Comparison of ENCODE assay signal across 30 cellular contexts in genomic region chr7:116824449-116824848, GRCh38.
"Had no signal": no experiment of that assay in that cellular context is flagged by ENCODE, and none has a peak within 500 bp of the region (broad histone marks: within the 10 kb centered on the region; RNA-seq: fewer than 3 reads in every experiment).

No MANE protein-coding gene starts in this region.

- H2AFZ ChIP-seq: PC-9 had no signal

- H3K4me3 ChIP-seq: PC-9, SJCRH30, SK-N-MC had no signal

- H3K4me2 ChIP-seq: PC-9 had no signal

- H3K27me3 ChIP-seq: SJCRH30 had no signal

- H3K4me1 ChIP-seq: SJCRH30 had no signal

- ATAC-seq: Panc1, Right ventricle myocardium inferior, SK-N-SH treated with all-trans-retinoic acid at 6 μM for 48 hours, T-cell, T-helper 17 cell had no signal

- H3K27ac ChIP-seq: PC-9, RWPE1, SJCRH30, SK-N-MC had no signal

- DNase-seq: NCI-H1048, NCI-H1092 treated with DMSO at 0.1 percent for 48 hours, NCI-H1105 treated with DMSO at 0.1 percent for 48 hours, NCI-H1417, NCI-H1436 treated with DMSO at 0.1 percent for 48 hours, NCI-H1694 treated with DMSO at 0.1 percent for 48 hours, NCI-H187 treated with DMSO at 0.1 percent for 48 hours, NCI-H2029 treated with DMSO at 0.1 percent for 48 hours, NCI-H2081 treated with DMSO at 0.1 percent for 48 hours, NCI-H2107, NCI-H2171, NCI-H226, NCI-H446 treated with DMSO at 0.1 percent for 48 hours, NCI-H510A, NCI-H524, NCI-H526, NCI-H69, NCI-H748 treated with DMSO at 0.1 percent for 48 hours, NCI-H82, PC-9, SHP77, SIG-M5, SJCRH30, T-cell, T-helper 17 cell had no signal

- H3K36me3 ChIP-seq: SJCRH30 had no signal

- H3K9me3 ChIP-seq: SJCRH30 had no signal
